25 cellular contexts compared by ENCODE assay signal in the genomic region with DNA sequence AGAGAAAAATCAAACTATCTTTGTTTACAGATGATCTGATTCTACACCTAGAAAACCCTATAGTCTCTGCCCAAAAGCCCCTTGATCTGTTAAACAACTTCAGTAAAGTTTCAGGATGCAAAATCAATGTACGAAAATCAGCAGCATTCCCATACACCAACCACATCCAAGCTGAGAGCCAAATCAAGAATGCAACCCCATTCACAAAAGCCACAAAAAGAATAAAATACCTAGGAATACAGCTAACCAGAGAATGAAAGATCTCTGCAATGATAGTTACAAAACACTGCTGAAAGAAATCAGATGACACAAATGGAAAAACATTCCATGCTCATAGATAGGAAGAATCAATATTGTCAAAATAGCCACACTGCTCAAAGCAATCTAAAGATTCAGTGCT.
"Had no signal": no experiment of that assay in that cellular context is flagged by ENCODE, and none has a peak within 500 bp of the region (broad histone marks: within the 10 kb centered on the region; RNA-seq: fewer than 3 reads in every experiment).

No MANE protein-coding gene starts in this region.

- H3K27ac ChIP-seq: epithelial cell of prostate, esophagus squamous epithelium, gastrocnemius medialis, heart right ventricle, left lung, lower lobe of right lung had no signal

- H3K4me1 Mint-ChIP-seq: endodermal cell; mesothelial cell of epicardium; naive B cell; naive thymus-derived CD8-positive, alpha-beta T cell had no signal

- H3K27ac Mint-ChIP-seq: dendritic cell treated with granulocyte-macrophage colony-stimulating factor and Interleukin-4, amounts not matched to agents 40 ng/mL and 50 ng/mL, for 4 days; effector memory CD8-positive, alpha-beta T cell; endodermal cell; mesothelial cell of epicardium; naive B cell had no signal

- H3K27me3 Mint-ChIP-seq: dendritic cell treated with granulocyte-macrophage colony-stimulating factor and Interleukin-4, amounts not matched to agents 40 ng/mL and 50 ng/mL, for 4 days; effector memory CD8-positive, alpha-beta T cell; naive B cell; naive thymus-derived CD8-positive, alpha-beta T cell had no signal

- H3K4me3 Mint-ChIP-seq: dendritic cell treated with granulocyte-macrophage colony-stimulating factor and Interleukin-4, amounts not matched to agents 40 ng/mL and 50 ng/mL, for 4 days; effector memory CD8-positive, alpha-beta T cell; endodermal cell; mesothelial cell of epicardium; naive B cell; naive thymus-derived CD8-positive, alpha-beta T cell had no signal

- H3K9me3 ChIP-seq: gastrocnemius medialis had no signal

- ATAC-seq: effector memory CD8-positive, alpha-beta T cell; esophagus mucosa; gastrocnemius medialis; heart right ventricle; left cardiac atrium; left lung; left ventricle myocardium superior; lower lobe of right lung; mucosa of descending colon; naive thymus-derived CD8-positive, alpha-beta T cell had no signal

- DNase-seq: cortex of kidney; effector CD8-positive, alpha-beta T cell; effector memory CD8-positive, alpha-beta T cell; endodermal cell; erythroblast; esophagus squamous epithelium; foreskin fibroblast; foreskin melanocyte; gastrocnemius medialis; glutamatergic neuron; head of caudate nucleus; heart right ventricle; hippocampal formation; left cardiac atrium; left lung; left ventricle myocardium superior; lower lobe of right lung; mesenchymal stem cell; mucosa of descending colon; naive B cell; naive thymus-derived CD8-positive, alpha-beta T cell had no signal

- H3K27me3 ChIP-seq: esophagus squamous epithelium, gastrocnemius medialis, heart right ventricle, left lung had no signal

- H3K4me1 ChIP-seq: esophagus squamous epithelium, gastrocnemius medialis, heart right ventricle, left lung, lower lobe of right lung had no signal

- H3K36me3 ChIP-seq: esophagus squamous epithelium, gastrocnemius medialis, heart right ventricle, left lung, lower lobe of right lung had no signal

- H3K4me3 ChIP-seq: esophagus squamous epithelium, gastrocnemius medialis, heart right ventricle, left lung, lower lobe of right lung, mucosa of descending colon had no signal
